Comparison of ENCODE assay signal across 8 cellular contexts in the genomic region with DNA sequence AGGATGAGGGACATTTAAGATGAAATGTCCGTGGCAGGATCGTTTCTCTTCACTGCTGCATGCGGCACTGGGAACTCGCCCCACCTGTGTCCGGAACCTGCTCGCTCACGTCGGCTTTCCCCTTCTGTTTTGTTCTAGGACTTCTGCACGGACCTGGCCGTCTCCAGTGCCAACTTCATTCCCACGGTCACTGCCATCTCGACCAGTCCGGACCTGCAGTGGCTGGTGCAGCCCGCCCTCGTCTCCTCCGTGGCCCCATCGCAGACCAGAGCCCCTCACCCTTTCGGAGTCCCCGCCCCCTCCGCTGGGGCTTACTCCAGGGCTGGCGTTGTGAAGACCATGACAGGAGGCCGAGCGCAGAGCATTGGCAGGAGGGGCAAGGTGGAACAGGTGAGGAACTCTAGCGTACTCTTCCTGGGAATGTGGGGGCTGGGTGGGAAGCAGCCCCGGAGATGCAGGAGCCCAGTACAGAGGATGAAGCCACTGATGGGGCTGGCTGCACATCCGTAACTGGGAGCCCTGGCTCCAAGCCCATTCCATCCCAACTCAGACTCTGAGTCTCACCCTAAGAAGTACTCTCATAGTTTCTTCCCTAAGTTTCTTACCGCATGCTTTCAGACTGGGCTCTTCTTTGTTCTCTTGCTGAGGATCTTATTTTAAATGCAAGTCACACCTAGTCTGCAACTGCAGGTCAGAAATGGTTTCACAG. TPM values are rescaled to one million over a fixed set of nuclear protein-coding genes. Genes with fewer than 3 reads are reported as not detected.
DNase-seq lines count a peak whose midpoint lies in the region; ATAC-seq and TF ChIP-seq lines count a peak whose summit lies in the region.

No MANE protein-coding gene starts in this region.

- H3K36me3 ChIP-seq in NT2/D1 (ENCODE audit: insufficient read depth, insufficient read length, low read length): peaks cover 16% of the 10 kb centered on the region

- H3K27ac ChIP-seq in dorsolateral prefrontal cortex: peak overlapping the region in 51 of 59 donors; percentile 30 to 100 (median 99)

- peak overlapping the region; percentile 91 for H3K9ac ChIP-seq in NT2/D1 (ENCODE audit: insufficient read length, low read depth)

- peaks cover 9% of the 10 kb centered on the region for H3K4me1 ChIP-seq in NT2/D1 (ENCODE audit: insufficient read depth, insufficient read length)

- no peaks in the 10 kb centered on the region for H3K9me3 ChIP-seq in NT2/D1 (ENCODE audit: insufficient read depth, low read length)

- ATAC-seq in GM18519 (IDR thresholded peaks at IDR 0.05; ENCODE audit: low FRiP score, unreplicated experiment): no peak

- TF ChIP-seq CTCF in dorsolateral prefrontal cortex (IDR thresholded peaks at IDR 0.05 in 54 of 56, conservative IDR thresholded peaks at IDR 0.05 in 2 of 56; ENCODE audit: low read depth in 1 of 56, partially characterized antibody in 56 of 56): no peak

- peak overlapping the region; percentile 93 for H3K4me3 ChIP-seq in NT2/D1 (ENCODE audit: insufficient read length, low read depth)
- peak overlapping the region; percentile 63 to 97 (median 85) for H3K4me3 ChIP-seq in dorsolateral prefrontal cortex

- intact Hi-C loops in dorsolateral prefrontal cortex (cut with DNase I): loop anchor here (2.0 to 5.0 kb wide), 4 partner anchors 15 to 138 kb away; a partner anchor contains a TSS

- DNase-seq in AG20443 (ENCODE audit: low spot score): peak; percentile 12
- no peak for DNase-seq in NT2/D1 (ENCODE audit: low read depth, low spot score)
- no peak for DNase-seq in dorsolateral prefrontal cortex
- peak; percentile 87 for DNase-seq in mesenteric fat pad (ENCODE audit: low spot score)
- no peak for DNase-seq in foreskin melanocyte
- DNase-seq in germinal center (ENCODE audit: low spot score): no peak
- no peak for DNase-seq in NCI-H524 (lab: John Stamatoyannopoulos, UW)

- H3K27me3 ChIP-seq in NT2/D1 (ENCODE audit: insufficient read depth, insufficient read length) (peaks cover 13% of the 10 kb centered on the region), dorsolateral prefrontal cortex (no peaks in the 10 kb centered on the region)

RNA-seq across cellular contexts. Expression of a gene that starts 1.3 kb away (rescaled TPM):
- total RNA-seq in dorsolateral prefrontal cortex: 100 to 1,000 TPM in 38 of 120 experiments, 10 to 100 TPM in 81, 1 to 10 TPM in 1; 7.4 to 738 (median 68.8) TPM
- 1,900 TPM for total RNA-seq in mesenteric fat pad

Comparison
In these comparisons a context has a peak if more than half of its experiments do, and no peak if none do; other contexts are left out.
1. DNase-seq: peak in AG20443 (single experiment) and mesenteric fat pad (single experiment); none in NT2/D1 (single experiment), dorsolateral prefrontal cortex (0 of 10), foreskin melanocyte (single experiment), germinal center (single experiment) and NCI-H524 (0 of 2).